In genomic region chr1:169144941-169145626, GRCh38 we compare ENCODE assay signal across 1 cellular context.
TF ChIP-seq lines count a peak whose summit lies in the region.

No MANE protein-coding gene starts in this region.

TF ChIP-seq in HepG2, 621 proteins besides CTCF, POLR2A, EP300 and RAD21 (continues in another document):
- TF ChIP-seq THAP9 (CRISPR knock-in tag; IDR thresholded peaks at IDR 0.05; ENCODE audit: borderline replicate concordance) = no peak
- TF ChIP-seq ZKSCAN5 (CRISPR knock-in tag; IDR thresholded peaks at IDR 0.05) = peak; percentile 86; the same call in 1 of the 2 replicates
- peak; percentile 13; the same call in 1 of the 2 replicates for TF ChIP-seq MIXL1 (CRISPR knock-in tag; IDR thresholded peaks at IDR 0.05)
- TF ChIP-seq NFIB (CRISPR knock-in tag; IDR thresholded peaks at IDR 0.05; ENCODE audit: borderline replicate concordance) = no peak
- TF ChIP-seq ARID3A (IDR thresholded peaks at IDR 0.05; ENCODE audit: low read depth, low read length) = peak; percentile 39; the same call in 1 of the 2 replicates
- TF ChIP-seq MED1 (CRISPR knock-in tag; IDR thresholded peaks at IDR 0.05) = peak; percentile 45; the same call in 1 of the 2 replicates
- peak; percentile 82 for TF ChIP-seq ASH2L (IDR thresholded peaks at IDR 0.05; ENCODE audit: insufficient read length, low read depth, low read length)
- peak; percentile 86 for TF ChIP-seq HNF1A (IDR thresholded peaks at IDR 0.05; ENCODE audit: low read depth)
- peak; percentile 90; the same call in 1 of the 2 replicates for TF ChIP-seq HNF1A (CRISPR knock-in tag; IDR thresholded peaks at IDR 0.05; ENCODE audit: borderline replicate concordance)
- peak; percentile 47; the same call in 1 of the 2 replicates for TF ChIP-seq POLR2AphosphoS5 (IDR thresholded peaks at IDR 0.05; ENCODE audit: low read depth, low read length)
- peak; percentile 65; the same call in 1 of the 2 replicates for TF ChIP-seq EHMT2 (IDR thresholded peaks at IDR 0.05; ENCODE audit: borderline replicate concordance, low read depth, low read length)
- TF ChIP-seq HNRNPH1 (optimal IDR thresholded peaks at IDR 0.05; ENCODE audit: low read depth, low read length) = no peak
- TF ChIP-seq ZSCAN29 (CRISPR knock-in tag; conservative IDR thresholded peaks at IDR 0.05) = 0 out of 2 replicates have a peak, but pooled peaks have one; percentile 37
- TF ChIP-seq ZGPAT (CRISPR knock-in tag; IDR thresholded peaks at IDR 0.05) = peak; percentile 50; the same call in 1 of the 2 replicates
- peak; percentile 90; the same call in 1 of the 2 replicates for TF ChIP-seq ATM (IDR thresholded peaks at IDR 0.05; ENCODE audit: borderline replicate concordance)
- no peak for TF ChIP-seq SMAD9 (CRISPR knock-in tag; IDR thresholded peaks at IDR 0.05)
- TF ChIP-seq MAF1 (CRISPR knock-in tag; IDR thresholded peaks at IDR 0.05; ENCODE audit: borderline replicate concordance) = no peak
- peak; percentile 35; the same call in 1 of the 2 replicates for TF ChIP-seq CREM (IDR thresholded peaks at IDR 0.05)
- TF ChIP-seq CREM (CRISPR knock-in tag; IDR thresholded peaks at IDR 0.05) = no peak
- peak; percentile 14 for TF ChIP-seq SAP130 (CRISPR knock-in tag; IDR thresholded peaks at IDR 0.05; ENCODE audit: low read depth)
- no peak for TF ChIP-seq FOXC1 (CRISPR knock-in tag; IDR thresholded peaks at IDR 0.05; ENCODE audit: borderline replicate concordance)
- 0 out of 2 replicates have a peak, but pooled peaks have one; percentile 44 for TF ChIP-seq HOXA5 (CRISPR knock-in tag; IDR thresholded peaks at IDR 0.05)
- TF ChIP-seq ATRX (CRISPR knock-in tag; IDR thresholded peaks at IDR 0.05; ENCODE audit: borderline replicate concordance) = no peak
- TF ChIP-seq HNRNPUL1 (IDR thresholded peaks at IDR 0.05; ENCODE audit: low read depth, low read length) = peak; percentile 88
- no peak for TF ChIP-seq FOXP1 (IDR thresholded peaks at IDR 0.05)
- TF ChIP-seq FOXP1 (CRISPR knock-in tag; IDR thresholded peaks at IDR 0.05) = 0 out of 2 replicates have a peak, but pooled peaks have one; percentile 5
- 0 out of 2 replicates have a peak, but pooled peaks have one; percentile 13 for TF ChIP-seq RBFOX2 (IDR thresholded peaks at IDR 0.05; ENCODE audit: low read depth, low read length)
- no peak for TF ChIP-seq SKIL (CRISPR knock-in tag; IDR thresholded peaks at IDR 0.05; ENCODE audit: borderline replicate concordance)
- 0 out of 2 replicates have a peak, but pooled peaks have one; percentile 43 for TF ChIP-seq POGZ (CRISPR knock-in tag; IDR thresholded peaks at IDR 0.05)
- TF ChIP-seq ZMAT5 (CRISPR knock-in tag; IDR thresholded peaks at IDR 0.05; ENCODE audit: borderline replicate concordance, low read depth) = no peak
- TF ChIP-seq REXO4 (CRISPR knock-in tag; IDR thresholded peaks at IDR 0.05; ENCODE audit: borderline replicate concordance) = no peak
- peak; percentile 28; the same call in 1 of the 2 replicates for TF ChIP-seq ZKSCAN8 (CRISPR knock-in tag; IDR thresholded peaks at IDR 0.05; ENCODE audit: borderline replicate concordance)
- peak; percentile 8 for TF ChIP-seq RARA (CRISPR knock-in tag; IDR thresholded peaks at IDR 0.05)
- TF ChIP-seq SOX13 (IDR thresholded peaks at IDR 0.05) = no peak
- TF ChIP-seq SOX13 (CRISPR knock-in tag; conservative IDR thresholded peaks at IDR 0.05 in 1 of 2, IDR thresholded peaks at IDR 0.05 in 1 of 2) = peak in 1 of 2 experiments; percentile 68; a peak in 1 of 4 replicates
- peak; percentile 33; the same call in 1 of the 2 replicates for TF ChIP-seq SALL1 (CRISPR knock-in tag; IDR thresholded peaks at IDR 0.05)
- peak; percentile 71 for TF ChIP-seq HNF4A (CRISPR knock-in tag; IDR thresholded peaks at IDR 0.05)
- peak; percentile 13 for TF ChIP-seq KAT8 (CRISPR knock-in tag; IDR thresholded peaks at IDR 0.05)
- TF ChIP-seq FOXA3 (CRISPR knock-in tag; IDR thresholded peaks at IDR 0.05) = peak; percentile 41
- no peak for TF ChIP-seq ZNF431 (CRISPR knock-in tag; IDR thresholded peaks at IDR 0.05; ENCODE audit: borderline replicate concordance, low read depth)
- peak; percentile 59; the same call in 1 of the 2 replicates for TF ChIP-seq NFIC (IDR thresholded peaks at IDR 0.05; ENCODE audit: low read length)
- peak in 1 of 2 experiments; percentile 17; a peak in 1 of 4 replicates for TF ChIP-seq NR2F1 (CRISPR knock-in tag; IDR thresholded peaks at IDR 0.05)
- no peak for TF ChIP-seq ZNF607 (CRISPR knock-in tag; IDR thresholded peaks at IDR 0.05; ENCODE audit: borderline replicate concordance)
- TF ChIP-seq FIP1L1 (IDR thresholded peaks at IDR 0.05; ENCODE audit: borderline replicate concordance, insufficient read depth, low read depth, low read length) = no peak
- TF ChIP-seq ZNF780A (CRISPR knock-in tag; IDR thresholded peaks at IDR 0.05) = no peak
- 0 out of 2 replicates have a peak, but pooled peaks have one; percentile 39 for TF ChIP-seq HMG20A (CRISPR knock-in tag; IDR thresholded peaks at IDR 0.05; ENCODE audit: borderline replicate concordance)
- TF ChIP-seq NCOR1 (IDR thresholded peaks at IDR 0.05; ENCODE audit: borderline replicate concordance, low read length) = peak; percentile 74; the same call in 1 of the 2 replicates
- TF ChIP-seq GATAD2A (CRISPR knock-in tag; IDR thresholded peaks at IDR 0.05) = no peak; the same call in none of the 2 replicates
- TF ChIP-seq SOX6 (IDR thresholded peaks at IDR 0.05) = no peak
- peak; percentile 70; the same call in 1 of the 2 replicates for TF ChIP-seq SOX6 (CRISPR knock-in tag; IDR thresholded peaks at IDR 0.05)
- TF ChIP-seq ZFP36L2 (CRISPR knock-in tag; IDR thresholded peaks at IDR 0.05) = no peak
- TF ChIP-seq PHF20 (CRISPR knock-in tag; IDR thresholded peaks at IDR 0.05) = no peak
- TF ChIP-seq ESRRA (CRISPR knock-in tag; IDR thresholded peaks at IDR 0.05; ENCODE audit: low read depth) = 0 out of 2 replicates have a peak, but pooled peaks have one; percentile 27
- TF ChIP-seq SOX5 (CRISPR knock-in tag; IDR thresholded peaks at IDR 0.05; ENCODE audit: borderline replicate concordance) = peak; percentile 55; the same call in 1 of the 2 replicates
- peak; percentile 94 for TF ChIP-seq PAXIP1 (CRISPR knock-in tag; conservative IDR thresholded peaks at IDR 0.05)
- no peak for TF ChIP-seq ZNF225 (CRISPR knock-in tag; IDR thresholded peaks at IDR 0.05)
